In the genomic region with DNA sequence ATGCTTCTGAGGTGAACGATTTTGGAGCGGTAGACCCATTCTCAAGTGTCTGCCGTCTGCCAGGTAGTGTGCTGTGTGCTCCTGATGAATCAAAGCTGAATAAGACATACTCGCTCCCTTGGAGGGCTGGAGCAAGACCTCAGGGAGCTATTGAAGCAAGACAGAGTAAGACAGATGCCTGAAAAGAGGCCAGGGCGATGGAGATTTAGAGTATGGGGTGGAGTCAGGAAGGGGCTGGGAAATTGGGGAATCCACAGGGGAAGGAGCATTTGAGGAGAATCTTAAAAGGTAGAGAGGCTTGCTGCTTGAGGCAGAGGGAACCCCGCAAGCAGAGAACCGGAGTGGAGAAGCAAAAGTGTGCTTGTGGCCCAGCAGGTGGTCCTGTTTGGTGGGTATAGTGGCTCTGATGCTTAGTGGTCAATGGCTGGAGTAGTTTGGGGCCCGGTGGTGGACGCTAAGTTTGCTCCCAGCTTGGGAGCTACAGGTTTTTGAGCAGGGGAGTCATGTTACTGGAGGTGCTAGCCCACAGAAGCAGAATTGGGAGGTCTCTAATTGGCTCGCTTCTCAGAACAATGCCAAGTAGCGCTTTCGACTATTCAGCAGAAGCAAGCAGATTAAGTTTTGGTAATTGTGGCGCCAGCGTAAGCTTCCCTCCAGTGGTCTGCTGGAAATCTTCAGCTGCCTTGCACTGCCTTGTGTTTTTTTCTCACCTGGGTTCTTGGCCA, we compare ENCODE assay signal across 1 cellular context.
A peak's percentile ranks its signal among the peaks of the same experiment; 100 is the strongest.
TF ChIP-seq lines count a peak whose summit lies in the region.

No MANE protein-coding gene starts in this region.

TF ChIP-seq in HEK293, 187 proteins besides CTCF, POLR2A, EP300 and RAD21 (continued from another document):
- no peak for TF ChIP-seq WT1 (tag by site-specific recombination; IDR thresholded peaks at IDR 0.05)
- TF ChIP-seq ZBTB20 (tag by site-specific recombination; IDR thresholded peaks at IDR 0.05), result peak; percentile 87
- TF ChIP-seq, protein P1, sequence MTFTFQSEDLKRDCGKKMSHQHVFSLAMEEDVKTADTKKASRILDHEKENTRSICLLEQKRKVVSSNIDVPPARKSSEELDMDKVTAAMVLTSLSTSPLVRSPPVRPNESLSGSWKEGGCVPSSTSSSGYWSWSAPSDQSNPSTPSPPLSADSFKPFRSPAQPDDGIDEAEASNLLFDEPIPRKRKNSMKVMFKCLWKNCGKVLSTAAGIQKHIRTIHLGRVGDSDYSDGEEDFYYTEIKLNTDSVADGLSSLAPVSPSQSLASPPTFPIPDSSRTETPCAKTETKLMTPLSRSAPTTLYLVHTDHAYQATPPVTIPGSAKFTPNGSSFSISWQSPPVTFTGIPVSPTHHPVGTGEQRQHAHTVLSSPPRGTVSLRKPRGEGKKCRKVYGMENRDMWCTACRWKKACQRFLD (tag by site-specific recombination; IDR thresholded peaks at IDR 0.05), result no peak
- TF ChIP-seq, protein P2, sequence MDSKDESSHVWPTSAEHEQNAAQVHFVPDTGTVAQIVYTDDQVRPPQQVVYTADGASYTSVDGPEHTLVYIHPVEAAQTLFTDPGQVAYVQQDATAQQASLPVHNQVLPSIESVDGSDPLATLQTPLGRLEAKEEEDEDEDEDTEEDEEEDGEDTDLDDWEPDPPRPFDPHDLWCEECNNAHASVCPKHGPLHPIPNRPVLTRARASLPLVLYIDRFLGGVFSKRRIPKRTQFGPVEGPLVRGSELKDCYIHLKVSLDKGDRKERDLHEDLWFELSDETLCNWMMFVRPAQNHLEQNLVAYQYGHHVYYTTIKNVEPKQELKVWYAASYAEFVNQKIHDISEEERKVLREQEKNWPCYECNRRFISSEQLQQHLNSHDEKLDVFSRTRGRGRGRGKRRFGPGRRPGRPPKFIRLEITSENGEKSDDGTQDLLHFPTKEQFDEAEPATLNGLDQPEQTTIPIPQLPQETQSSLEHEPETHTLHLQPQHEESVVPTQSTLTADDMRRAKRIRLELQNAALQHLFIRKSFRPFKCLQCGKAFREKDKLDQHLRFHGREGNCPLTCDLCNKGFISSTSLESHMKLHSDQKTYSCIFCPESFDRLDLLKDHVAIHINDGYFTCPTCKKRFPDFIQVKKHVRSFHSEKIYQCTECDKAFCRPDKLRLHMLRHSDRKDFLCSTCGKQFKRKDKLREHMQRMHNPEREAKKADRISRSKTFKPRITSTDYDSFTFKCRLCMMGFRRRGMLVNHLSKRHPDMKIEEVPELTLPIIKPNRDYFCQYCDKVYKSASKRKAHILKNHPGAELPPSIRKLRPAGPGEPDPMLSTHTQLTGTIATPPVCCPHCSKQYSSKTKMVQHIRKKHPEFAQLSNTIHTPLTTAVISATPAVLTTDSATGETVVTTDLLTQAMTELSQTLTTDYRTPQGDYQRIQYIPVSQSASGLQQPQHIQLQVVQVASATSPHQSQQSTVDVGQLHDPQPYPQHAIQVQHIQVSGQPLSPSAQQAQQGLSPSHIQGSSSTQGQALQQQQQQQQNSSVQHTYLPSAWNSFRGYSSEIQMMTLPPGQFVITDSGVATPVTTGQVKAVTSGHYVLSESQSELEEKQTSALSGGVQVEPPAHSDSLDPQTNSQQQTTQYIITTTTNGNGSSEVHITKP (tag by site-specific recombination; IDR thresholded peaks at IDR 0.05), result peak; percentile 76
- 0 out of 2 replicates have a peak, but pooled peaks have one; percentile 13 for TF ChIP-seq ZXDB (tag by site-specific recombination; IDR thresholded peaks at IDR 0.05)
- TF ChIP-seq ZNF549 (tag by site-specific recombination; IDR thresholded peaks at IDR 0.05), result no peak
- TF ChIP-seq ZBTB48 (tag by site-specific recombination; IDR thresholded peaks at IDR 0.05), result peak; percentile 58; the same call in 1 of the 2 replicates
- TF ChIP-seq ZNF2 (tag by site-specific recombination; IDR thresholded peaks at IDR 0.05), result no peak
- TF ChIP-seq ZBTB17 (tag by site-specific recombination; IDR thresholded peaks at IDR 0.05), result peak; percentile 66; the same call in 1 of the 2 replicates
- TF ChIP-seq ZNF324 (tag by site-specific recombination; IDR thresholded peaks at IDR 0.05), result no peak
- peak; percentile 10; the same call in 1 of the 2 replicates for TF ChIP-seq ZNF600 (tag by site-specific recombination; IDR thresholded peaks at IDR 0.05)
